Comparison of ENCODE assay signal across 10 cellular contexts in genomic region chr6:18280084-18280483, GRCh38. TPM values are rescaled to one million over a fixed set of nuclear protein-coding genes. Genes with fewer than 3 reads are reported as not detected.
DNase-seq lines count a peak whose midpoint lies in the region; ATAC-seq and TF ChIP-seq lines count a peak whose summit lies in the region.
"Had no signal": no experiment of that assay in that cellular context is flagged by ENCODE, and none has a peak within 500 bp of the region (broad histone marks: within the 10 kb centered on the region; RNA-seq: fewer than 3 reads in every experiment).

No MANE protein-coding gene starts in this region.

- peak; percentile 77 for ATAC-seq in SK-N-SH treated with all-trans-retinoic acid at 6 μM for 48 hours
- no peak for ATAC-seq in HG02763 (IDR thresholded peaks at IDR 0.05; ENCODE audit: unreplicated experiment)

- peak; percentile 74 for DNase-seq in DMS 273 (lab: John Stamatoyannopoulos, UW; ENCODE audit: unreplicated experiment)
- no peak for DNase-seq in DMS 273 treated with DMSO at 0.1 percent for 48 hours (lab: John Stamatoyannopoulos, UW)
- peak; percentile 71 for DNase-seq in NCI-H2107 treated with DMSO at 0.1 percent for 48 hours (lab: John Stamatoyannopoulos, UW; ENCODE audit: unreplicated experiment)
- no peak for DNase-seq in activated CD4-positive, CD25-positive, alpha-beta regulatory T cell (lab: John Stamatoyannopoulos, UW)
- no peak for DNase-seq in cardiac septum (ENCODE audit: low spot score)
- DNase-seq: NCI-H2227 treated with DMSO at 0.1 percent for 48 hours, SIG-M5 had no signal

- no peak overlapping the region for H3K4me3 ChIP-seq in parathyroid adenoma (ENCODE audit: low read depth, low read length)

- no peak for TF ChIP-seq CTCF in parathyroid adenoma (IDR thresholded peaks at IDR 0.05)

- H3K9ac ChIP-seq in parathyroid adenoma: no peak overlapping the region

- H3K9me3 ChIP-seq in parathyroid adenoma (ENCODE audit: control insufficient read depth, low read length): no peaks in the 10 kb centered on the region

- no peaks in the 10 kb centered on the region for H3K79me2 ChIP-seq in parathyroid adenoma

- no peaks in the 10 kb centered on the region for H3K36me3 ChIP-seq in parathyroid adenoma (ENCODE audit: control insufficient read depth, insufficient read depth, low read length)

- H2AFZ ChIP-seq in parathyroid adenoma: no peak overlapping the region

- H3K4me1 ChIP-seq in parathyroid adenoma: no peaks in the 10 kb centered on the region

- peak overlapping the region; percentile 50 for H3K4me2 ChIP-seq in parathyroid adenoma (ENCODE audit: low read length)

- H3K27ac ChIP-seq in parathyroid adenoma: no peak overlapping the region

- intact Hi-C loops in cardiac septum (cut with DNase I): no loop called here

- no peaks in the 10 kb centered on the region for H3K27me3 ChIP-seq in parathyroid adenoma (ENCODE audit: control insufficient read depth, insufficient read depth, low read length)

TF ChIP-seq in SK-N-SH treated with all-trans-retinoic acid at 6 μM for 48 hours, 23 proteins besides CTCF, POLR2A, EP300 and RAD21:
- TF ChIP-seq TCF4 (CRISPR knock-in tag; IDR thresholded peaks at IDR 0.05; ENCODE audit: borderline replicate concordance) (no peak), ISL1 (CRISPR knock-in tag; IDR thresholded peaks at IDR 0.05) (no peak), SNAI2 (CRISPR knock-in tag; IDR thresholded peaks at IDR 0.05) (no peak), CSDC2 (CRISPR knock-in tag; IDR thresholded peaks at IDR 0.05) (no peak), ZNF565 (CRISPR knock-in tag; conservative IDR thresholded peaks at IDR 0.05; ENCODE audit: low read depth) (no peak), CREB5 (CRISPR knock-in tag; IDR thresholded peaks at IDR 0.05; ENCODE audit: low read depth) (no peak), POU6F1 (CRISPR knock-in tag; IDR thresholded peaks at IDR 0.05; ENCODE audit: borderline replicate concordance, low read depth) (no peak), TOX (CRISPR knock-in tag; IDR thresholded peaks at IDR 0.05; ENCODE audit: borderline replicate concordance) (no peak)
- TF ChIP-seq, protein P1, sequence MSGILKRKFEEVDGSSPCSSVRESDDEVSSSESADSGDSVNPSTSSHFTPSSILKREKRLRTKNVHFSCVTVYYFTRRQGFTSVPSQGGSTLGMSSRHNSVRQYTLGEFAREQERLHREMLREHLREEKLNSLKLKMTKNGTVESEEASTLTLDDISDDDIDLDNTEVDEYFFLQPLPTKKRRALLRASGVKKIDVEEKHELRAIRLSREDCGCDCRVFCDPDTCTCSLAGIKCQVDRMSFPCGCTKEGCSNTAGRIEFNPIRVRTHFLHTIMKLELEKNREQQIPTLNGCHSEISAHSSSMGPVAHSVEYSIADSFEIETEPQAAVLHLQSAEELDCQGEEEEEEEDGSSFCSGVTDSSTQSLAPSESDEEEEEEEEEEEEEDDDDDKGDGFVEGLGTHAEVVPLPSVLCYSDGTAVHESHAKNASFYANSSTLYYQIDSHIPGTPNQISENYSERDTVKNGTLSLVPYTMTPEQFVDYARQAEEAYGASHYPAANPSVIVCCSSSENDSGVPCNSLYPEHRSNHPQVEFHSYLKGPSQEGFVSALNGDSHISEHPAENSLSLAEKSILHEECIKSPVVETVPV (CRISPR knock-in tag; IDR thresholded peaks at IDR 0.05): no peak

RNA-seq across cellular contexts. Expression of gene DEK, which starts 15.8 kb away (rescaled TPM):
- 37.6 TPM for total RNA-seq in cardiac septum

Comparison
In these comparisons a context has a peak if more than half of its experiments do, and no peak if none do; other contexts are left out.
1. DNase-seq: peak in DMS 273 (single experiment) and NCI-H2107 treated with DMSO at 0.1 percent for 48 hours (single experiment); none in DMS 273 treated with DMSO at 0.1 percent for 48 hours (single experiment), activated CD4-positive, CD25-positive, alpha-beta regulatory T cell (0 of 4) and cardiac septum (single experiment).